25 cellular contexts compared by ENCODE assay signal in genomic region chr10:44463511-44464121, GRCh38.
DNase-seq lines count a peak whose midpoint lies in the region.
"Had no signal": no experiment of that assay in that cellular context is flagged by ENCODE, and none has a peak within 500 bp of the region (broad histone marks: within the 10 kb centered on the region; RNA-seq: fewer than 3 reads in every experiment).

No MANE protein-coding gene starts in this region.

- H3K9ac ChIP-seq in SK-N-MC (ENCODE audit: insufficient read length) = no peak overlapping the region
- H3K9ac ChIP-seq: BLaER1 treated with 17β-estradiol and CSF1 and Interleukin-3, amounts not matched to agents 10 nM and 100 nM had no signal

- no peak overlapping the region for H3K27ac ChIP-seq in SK-N-MC
- H3K27ac ChIP-seq: 22Rv1; BLaER1 treated with 17β-estradiol and CSF1 and Interleukin-3, amounts not matched to agents 10 nM and 100 nM; tibial nerve; WERI-Rb-1 had no signal

- H3K4me3 ChIP-seq in SK-N-MC = peak overlapping the region; percentile 43; the same call in 1 of the 2 replicates
- H3K4me3 ChIP-seq: BLaER1 treated with 17β-estradiol and CSF1 and Interleukin-3, amounts not matched to agents 10 nM and 100 nM; tibial nerve had no signal

- peak; percentile 10 for DNase-seq in NCI-H748 (lab: John Stamatoyannopoulos, UW; ENCODE audit: unreplicated experiment)
- no peak for DNase-seq in NCI-H748 treated with DMSO at 0.1 percent for 48 hours (lab: John Stamatoyannopoulos, UW)
- DNase-seq in SK-N-MC (ENCODE audit: low read depth, low spot score) = peak; percentile 5
- DNase-seq in fibroblast of peridontal ligament (ENCODE audit: extremely low read depth) = peak; percentile 65
- no peak for DNase-seq in NCI-H128 (lab: John Stamatoyannopoulos, UW; ENCODE audit: unreplicated experiment)
- no peak for DNase-seq in stimulated activated CD8-positive, alpha-beta memory T cell treated with anti-CD3 and anti-CD28 coated beads, Interleukin-4, amount 100 ng/mL, for 48 hours
- DNase-seq in activated effector memory CD4-positive, alpha-beta T cell treated with Interleukin-2 at 50 U/mL for 16 hours = no peak
- no peak for DNase-seq in stimulated activated CD4-positive, alpha-beta T cell treated with anti-CD3 and anti-CD28 coated beads, Interleukin-2, amount 100 ng/mL, for 24 hours
- DNase-seq: activated CD8-positive, alpha-beta memory T cell treated with anti-CD3 and anti-CD28 coated beads, Interleukin-2, amount 50 U/mL, for 4 hours; activated effector memory CD4-positive, alpha-beta T cell treated with anti-CD3 and anti-CD28 coated beads, Interleukin-2, amount 50 U/mL, for 16 hours; dermis blood vessel endothelial cell; midbrain; NCI-H1436 treated with DMSO at 0.1 percent for 48 hours; NCI-H2171; NCI-H526; nephron progenitor cell; PC-3; posterior cingulate gyrus; stimulated activated CD4-positive, alpha-beta T cell treated with anti-CD3 and anti-CD28 coated beads, Interleukin-1b, Interleukin-23, amount 100 ng/mL, for 48 hours; stimulated activated naive CD4-positive, alpha-beta T cell treated with Interleukin-2 at 50 U/mL for 16 hours; T-helper 2 cell; WERI-Rb-1 had no signal

- H3K36me3 ChIP-seq in SK-N-MC (ENCODE audit: insufficient read depth, low read length) = no peaks in the 10 kb centered on the region
- H3K36me3 ChIP-seq: BLaER1 treated with 17β-estradiol and CSF1 and Interleukin-3, amounts not matched to agents 10 nM and 100 nM; tibial nerve; WERI-Rb-1 had no signal

- no peaks in the 10 kb centered on the region for H3K9me3 ChIP-seq in SK-N-MC (ENCODE audit: low read depth, low read length)
- H3K9me3 ChIP-seq: BLaER1 treated with 17β-estradiol and CSF1 and Interleukin-3, amounts not matched to agents 10 nM and 100 nM; tibial nerve had no signal

Comparison
In these comparisons a context has a peak if more than half of its experiments do, and no peak if none do; other contexts are left out.
1. DNase-seq: peak in NCI-H748 (single experiment), SK-N-MC (single experiment) and fibroblast of peridontal ligament (single experiment); none in NCI-H748 treated with DMSO at 0.1 percent for 48 hours (single experiment), NCI-H128 (single experiment), stimulated activated CD8-positive, alpha-beta memory T cell treated with anti-CD3 and anti-CD28 coated beads, Interleukin-4, amount 100 ng/mL, for 48 hours (single experiment), activated effector memory CD4-positive, alpha-beta T cell treated with Interleukin-2 at 50 U/mL for 16 hours (single experiment) and stimulated activated CD4-positive, alpha-beta T cell treated with anti-CD3 and anti-CD28 coated beads, Interleukin-2, amount 100 ng/mL, for 24 hours (0 of 2).